In the genomic region with DNA sequence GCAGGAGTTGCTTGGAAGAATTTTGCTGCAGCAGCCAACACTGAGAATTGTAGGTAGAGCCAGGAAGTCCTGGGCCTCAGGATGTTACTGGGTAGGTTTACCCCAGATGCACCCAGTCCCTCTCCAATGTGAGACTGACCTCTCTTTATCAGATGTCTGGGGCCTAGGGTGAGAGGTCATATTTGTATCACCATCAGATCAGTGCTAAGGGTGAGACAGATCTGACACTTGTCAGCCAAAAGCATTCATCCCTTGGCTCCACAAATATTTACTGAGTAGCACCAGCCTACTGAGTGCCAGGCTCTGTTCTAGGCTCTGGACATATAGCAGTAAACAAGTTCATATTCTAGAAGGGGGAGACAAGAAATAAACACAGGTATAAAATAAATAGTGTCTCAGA, we compare ENCODE assay signal across 1 cellular context.
TF ChIP-seq lines count a peak whose summit lies in the region.

No MANE protein-coding gene starts in this region.

TF ChIP-seq in K562, 482 proteins besides CTCF, POLR2A, EP300 and RAD21:
- TF ChIP-seq, protein P1, sequence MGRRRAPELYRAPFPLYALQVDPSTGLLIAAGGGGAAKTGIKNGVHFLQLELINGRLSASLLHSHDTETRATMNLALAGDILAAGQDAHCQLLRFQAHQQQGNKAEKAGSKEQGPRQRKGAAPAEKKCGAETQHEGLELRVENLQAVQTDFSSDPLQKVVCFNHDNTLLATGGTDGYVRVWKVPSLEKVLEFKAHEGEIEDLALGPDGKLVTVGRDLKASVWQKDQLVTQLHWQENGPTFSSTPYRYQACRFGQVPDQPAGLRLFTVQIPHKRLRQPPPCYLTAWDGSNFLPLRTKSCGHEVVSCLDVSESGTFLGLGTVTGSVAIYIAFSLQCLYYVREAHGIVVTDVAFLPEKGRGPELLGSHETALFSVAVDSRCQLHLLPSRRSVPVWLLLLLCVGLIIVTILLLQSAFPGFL (CRISPR knock-in tag; IDR thresholded peaks at IDR 0.05): no peak
- TF ChIP-seq CREM (IDR thresholded peaks at IDR 0.05; ENCODE audit: low read depth) (no peak), SREBF1 (IDR thresholded peaks at IDR 0.05; ENCODE audit: borderline replicate concordance, low read depth, low read length) (no peak), RNF2 (IDR thresholded peaks at IDR 0.05) (no peak), RBM25 (IDR thresholded peaks at IDR 0.05; ENCODE audit: low read depth, low read length, severe bottlenecking) (peak; percentile 46), POLR2B (IDR thresholded peaks at IDR 0.05; ENCODE audit: low read depth, partially characterized antibody) (no peak), RHOXF2B (CRISPR knock-in tag; conservative IDR thresholded peaks at IDR 0.05) (no peak)
- TF ChIP-seq, protein P2, sequence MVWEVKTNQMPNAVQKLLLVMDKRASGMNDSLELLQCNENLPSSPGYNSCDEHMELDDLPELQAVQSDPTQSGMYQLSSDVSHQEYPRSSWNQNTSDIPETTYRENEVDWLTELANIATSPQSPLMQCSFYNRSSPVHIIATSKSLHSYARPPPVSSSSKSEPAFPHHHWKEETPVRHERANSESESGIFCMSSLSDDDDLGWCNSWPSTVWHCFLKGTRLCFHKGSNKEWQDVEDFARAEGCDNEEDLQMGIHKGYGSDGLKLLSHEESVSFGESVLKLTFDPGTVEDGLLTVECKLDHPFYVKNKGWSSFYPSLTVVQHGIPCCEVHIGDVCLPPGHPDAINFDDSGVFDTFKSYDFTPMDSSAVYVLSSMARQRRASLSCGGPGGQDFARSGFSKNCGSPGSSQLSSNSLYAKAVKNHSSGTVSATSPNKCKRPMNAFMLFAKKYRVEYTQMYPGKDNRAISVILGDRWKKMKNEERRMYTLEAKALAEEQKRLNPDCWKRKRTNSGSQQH (CRISPR knock-in tag; IDR thresholded peaks at IDR 0.05): no peak
